Comparison of ENCODE assay signal across 18 cellular contexts in the genomic region with DNA sequence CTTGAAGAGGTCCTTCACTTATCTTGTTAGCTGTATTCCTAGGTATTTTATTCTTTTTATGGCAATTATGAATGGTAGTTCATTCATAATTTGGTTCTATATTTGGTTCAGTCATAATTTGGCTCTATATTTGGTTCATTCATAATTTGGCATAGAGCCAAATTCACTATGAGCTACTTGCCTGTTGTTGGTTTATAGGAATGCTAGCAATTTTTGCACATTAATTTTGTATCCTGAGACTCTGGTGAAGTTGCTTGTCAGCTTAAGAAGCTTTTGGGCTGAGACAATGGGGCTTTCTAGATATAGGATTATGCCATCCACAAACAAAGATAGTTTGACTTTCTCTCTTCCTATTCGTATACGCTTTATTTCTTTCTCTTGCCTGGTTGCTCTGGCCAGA.
DNase-seq lines count a peak whose midpoint lies in the region; ATAC-seq, FAIRE-seq and TF ChIP-seq lines count a peak whose summit lies in the region.
"Had no signal": no experiment of that assay in that cellular context is flagged by ENCODE, and none has a peak within 500 bp of the region (broad histone marks: within the 10 kb centered on the region; RNA-seq: fewer than 3 reads in every experiment).

No MANE protein-coding gene starts in this region.

- no peak overlapping the region for H3K27ac ChIP-seq in astrocyte (ENCODE audit: low read depth, low read length)

- DNase-seq in EH (ENCODE audit: low read depth), result peak; percentile 29
- peak; percentile 7 for DNase-seq in GM03348 (ENCODE audit: low spot score)
- DNase-seq in astrocyte (ENCODE audit: low read depth), result peak; percentile 36
- DNase-seq in fibroblast of peridontal ligament (ENCODE audit: extremely low read depth), result peak; percentile 45
- no peak for DNase-seq in GM10266 (ENCODE audit: extremely low spot score)
- no peak for DNase-seq in OCI-M2 (lab: John Stamatoyannopoulos, UW; ENCODE audit: unreplicated experiment)
- no peak for DNase-seq in activated CD8-positive, alpha-beta T cell treated with anti-CD3 and anti-CD28 coated beads, Interleukin-2, amount 10 ng/mL, durations not matched to agents 7 days and 5 days
- no peak for DNase-seq in hepatic stellate cell (ENCODE audit: low spot score)
- DNase-seq: ACHN; CD4-positive, alpha-beta T cell; DND-41; NCI-H1105 treated with DMSO at 0.1 percent for 48 hours; NCI-H187 treated with DMSO at 0.1 percent for 48 hours; NCI-H2171; NCI-H510A; SHP77 treated with DMSO at 0.1 percent for 48 hours had no signal

- peaks cover 6% of the 10 kb centered on the region for H3K4me1 Mint-ChIP-seq in astrocyte (ENCODE audit: low read depth, unreplicated experiment)
- H3K4me1 Mint-ChIP-seq in activated CD8-positive, alpha-beta T cell treated with anti-CD3 and anti-CD28 coated beads, Interleukin-2, amount 10 ng/mL, durations not matched to agents 7 days and 5 days (ENCODE audit: low read depth), result no peaks in the 10 kb centered on the region
- H3K4me1 Mint-ChIP-seq: B cell had no signal

- H3K36me3 Mint-ChIP-seq in astrocyte (ENCODE audit: low read depth, unreplicated experiment), result no peaks in the 10 kb centered on the region
- H3K36me3 Mint-ChIP-seq in activated CD8-positive, alpha-beta T cell treated with anti-CD3 and anti-CD28 coated beads, Interleukin-2, amount 10 ng/mL, durations not matched to agents 7 days and 5 days (ENCODE audit: low read depth), result no peaks in the 10 kb centered on the region

- TF ChIP-seq CTCF in astrocyte (IDR thresholded peaks at IDR 0.05; ENCODE audit: insufficient read depth, low read depth, low read length) (no peak), GM10266 (IDR thresholded peaks at IDR 0.05; ENCODE audit: control insufficient read depth, insufficient read depth, low read depth, missing control alignments) (no peak)

- H3K9me3 ChIP-seq in astrocyte (ENCODE audit: insufficient read depth, low read depth, low read length), result no peaks in the 10 kb centered on the region

- CTCF ChIA-PET in activated CD8-positive, alpha-beta T cell treated with anti-CD3 and anti-CD28 coated beads, Interleukin-2, amount 10 ng/mL, durations not matched to agents 7 days and 5 days (lab: Charles Lee), result no interaction called here

- no peak overlapping the region for H2AFZ ChIP-seq in astrocyte (ENCODE audit: low read depth, low read length)

- no peaks in the 10 kb centered on the region for H3K9me3 Mint-ChIP-seq in astrocyte (ENCODE audit: unreplicated experiment)
- no peaks in the 10 kb centered on the region for H3K9me3 Mint-ChIP-seq in activated CD8-positive, alpha-beta T cell treated with anti-CD3 and anti-CD28 coated beads, Interleukin-2, amount 10 ng/mL, durations not matched to agents 7 days and 5 days (ENCODE audit: insufficient read depth)
- H3K9me3 Mint-ChIP-seq: CD4-positive, alpha-beta T cell had no signal

- H3K4me1 ChIP-seq in astrocyte (ENCODE audit: insufficient read depth, low read length), result no peaks in the 10 kb centered on the region

- H3K4me3 ChIP-seq in astrocyte (ENCODE audit: insufficient read depth, low read depth, low read length), result no peak overlapping the region

- no peaks in the 10 kb centered on the region for H3K27me3 ChIP-seq in astrocyte (ENCODE audit: insufficient read depth, low read length)

- no peaks in the 10 kb centered on the region for H3K27me3 Mint-ChIP-seq in astrocyte (ENCODE audit: low read depth, unreplicated experiment)
- no peaks in the 10 kb centered on the region for H3K27me3 Mint-ChIP-seq in activated CD8-positive, alpha-beta T cell treated with anti-CD3 and anti-CD28 coated beads, Interleukin-2, amount 10 ng/mL, durations not matched to agents 7 days and 5 days (ENCODE audit: low read depth)
- H3K27me3 Mint-ChIP-seq: B cell; CD4-positive, alpha-beta T cell had no signal

- POLR2A ChIA-PET in activated CD8-positive, alpha-beta T cell treated with anti-CD3 and anti-CD28 coated beads, Interleukin-2, amount 10 ng/mL, durations not matched to agents 7 days and 5 days (lab: Charles Lee), result no interaction called here

- no peak overlapping the region for H3K9ac ChIP-seq in astrocyte (ENCODE audit: low read length)

- H3K79me2 ChIP-seq in astrocyte (ENCODE audit: insufficient read depth, low read length), result no peaks in the 10 kb centered on the region

- H3K4me3 Mint-ChIP-seq in astrocyte (ENCODE audit: unreplicated experiment), result no peak overlapping the region
- H3K4me3 Mint-ChIP-seq in activated CD8-positive, alpha-beta T cell treated with anti-CD3 and anti-CD28 coated beads, Interleukin-2, amount 10 ng/mL, durations not matched to agents 7 days and 5 days, result no peak overlapping the region
- H3K4me3 Mint-ChIP-seq: B cell; CD4-positive, alpha-beta T cell had no signal

- H3K27ac Mint-ChIP-seq in astrocyte (ENCODE audit: unreplicated experiment), result no peak overlapping the region
- no peak overlapping the region for H3K27ac Mint-ChIP-seq in activated CD8-positive, alpha-beta T cell treated with anti-CD3 and anti-CD28 coated beads, Interleukin-2, amount 10 ng/mL, durations not matched to agents 7 days and 5 days
- H3K27ac Mint-ChIP-seq: B cell; CD4-positive, alpha-beta T cell had no signal

- no peak overlapping the region for H3K4me2 ChIP-seq in astrocyte (ENCODE audit: low read length)

- ATAC-seq in activated CD8-positive, alpha-beta T cell treated with anti-CD3 and anti-CD28 coated beads, Interleukin-2, amount 10 ng/mL, durations not matched to agents 7 days and 5 days, result no peak

- no peaks in the 10 kb centered on the region for H4K20me1 ChIP-seq in astrocyte (ENCODE audit: insufficient read depth, low read length)

- no peaks in the 10 kb centered on the region for H3K36me3 ChIP-seq in astrocyte (ENCODE audit: insufficient read depth, low read length)

- no peak for FAIRE-seq in astrocyte (lab: Jason Lieb, UNC)
- FAIRE-seq: RCC 7860 had no signal

Comparison
In these comparisons a context has a peak if more than half of its experiments do, and no peak if none do; other contexts are left out.
1. DNase-seq: peak in EH (single experiment), GM03348 (single experiment), astrocyte (single experiment) and fibroblast of peridontal ligament (single experiment); none in GM10266 (single experiment), OCI-M2 (single experiment), activated CD8-positive, alpha-beta T cell treated with anti-CD3 and anti-CD28 coated beads, Interleukin-2, amount 10 ng/mL, durations not matched to agents 7 days and 5 days (single experiment) and hepatic stellate cell (single experiment).